In the genomic region with DNA sequence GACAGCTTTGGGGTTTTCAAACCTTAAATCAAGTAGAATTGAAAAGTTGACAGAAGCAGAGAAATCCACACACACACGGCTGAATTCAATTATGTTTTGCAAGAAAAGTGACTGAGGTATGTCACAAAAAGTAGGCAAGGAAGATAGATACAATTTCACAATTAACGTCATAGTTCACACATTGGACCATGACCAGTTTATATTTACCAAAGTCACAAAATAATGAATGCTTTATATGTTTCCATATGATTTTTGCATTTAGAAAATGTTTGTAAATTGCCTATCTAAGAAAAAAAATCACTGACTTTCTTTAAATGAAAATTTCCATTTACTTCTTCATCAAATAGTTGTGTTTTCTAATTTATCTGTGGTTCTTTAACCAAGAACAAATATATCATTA, we compare ENCODE assay signal across 18 cellular contexts. TPM values are rescaled to one million over a fixed set of nuclear protein-coding genes. Genes with fewer than 3 reads are reported as not detected.
DNase-seq lines count a peak whose midpoint lies in the region; ATAC-seq, FAIRE-seq and TF ChIP-seq lines count a peak whose summit lies in the region.
"Had no signal": no experiment of that assay in that cellular context is flagged by ENCODE, and none has a peak within 500 bp of the region (broad histone marks: within the 10 kb centered on the region; RNA-seq: fewer than 3 reads in every experiment).

No MANE protein-coding gene starts in this region.

- H3K9me3 Mint-ChIP-seq in brain = no peaks in the 10 kb centered on the region
- H3K9me3 Mint-ChIP-seq in neural progenitor cell = no peaks in the 10 kb centered on the region
- H3K9me3 Mint-ChIP-seq: neural crest cell had no signal

- H3F3A ChIP-seq in neural progenitor cell (ENCODE audit: low read depth) = peaks cover 2% of the 10 kb centered on the region

- no peaks in the 10 kb centered on the region for H3K79me2 ChIP-seq in HepG2 (ENCODE audit: insufficient read depth, low read length)
- H3K79me2 ChIP-seq in neural progenitor cell (ENCODE audit: low read depth) = no peaks in the 10 kb centered on the region

- TF ChIP-seq CTCF in HepG2 (CRISPR knock-in tag; IDR thresholded peaks at IDR 0.05) (no peak), right lobe of liver (IDR thresholded peaks at IDR 0.05) (no peak), brain (conservative IDR thresholded peaks at IDR 0.05) (no peak), neural progenitor cell (IDR thresholded peaks at IDR 0.05) (no peak)

- CTCF ChIA-PET in HepG2 (lab: Yijun Ruan, JAX; ENCODE audit: low intra/inter-chr PET ratio, low total read pairs) = no interaction called here

- no peaks in the 10 kb centered on the region for H3K36me3 Mint-ChIP-seq in brain
- H3K36me3 Mint-ChIP-seq in neural progenitor cell = no peaks in the 10 kb centered on the region
- no peaks in the 10 kb centered on the region for H3K36me3 Mint-ChIP-seq in T-helper 17 cell (ENCODE audit: low read depth)
- H3K36me3 Mint-ChIP-seq: CD4-positive, CD25-positive, alpha-beta regulatory T cell had no signal

- peak overlapping the region in 1 of 5 experiments; percentile 51 for H3K27ac Mint-ChIP-seq in brain
- H3K27ac Mint-ChIP-seq in neural progenitor cell = no peak overlapping the region
- H3K27ac Mint-ChIP-seq in T-helper 17 cell = no peak overlapping the region
- H3K27ac Mint-ChIP-seq: CD4-positive, CD25-positive, alpha-beta regulatory T cell had no signal

- POLR2A ChIA-PET in HepG2 (lab: Yijun Ruan, JAX) = no interaction called here

- H3K27me3 ChIP-seq in HepG2 (ENCODE audit: control insufficient read depth in 1 of 2, insufficient read depth in 2 of 2, low read length in 2 of 2) (peaks cover 2 to 37% of the 10 kb centered on the region in 2 experiments; a peak in 4 of 5 replicates), right lobe of liver (no peaks in the 10 kb centered on the region), neural progenitor cell (peaks cover 3% of the 10 kb centered on the region)

- no peak overlapping the region for H3K9ac ChIP-seq in HepG2 (ENCODE audit: insufficient read depth, low read depth, low read length)
- no peak overlapping the region for H3K9ac ChIP-seq in neural progenitor cell

- H3K36me3 ChIP-seq in HepG2 (replicated peaks in 1 of 2; ENCODE audit: control insufficient read depth in 1 of 2, insufficient read depth in 2 of 2, low read length in 2 of 2) = no peaks in the 10 kb centered on the region
- no peaks in the 10 kb centered on the region for H3K36me3 ChIP-seq in right lobe of liver
- no peaks in the 10 kb centered on the region for H3K36me3 ChIP-seq in neural progenitor cell
- H3K36me3 ChIP-seq: gastroesophageal sphincter, MG63, SJSA1 had no signal

- TF ChIP-seq RAD21 in HepG2 (CRISPR knock-in tag; IDR thresholded peaks at IDR 0.05) = no peak

- no peak for FAIRE-seq in HepG2 (lab: Jason Lieb, UNC)
- no peak for FAIRE-seq in RCC 7860 (lab: Jason Lieb, UNC)

- H3K27ac ChIP-seq in HepG2 (ENCODE audit: extremely low read length, insufficient read depth, low read length) (no peak overlapping the region), right lobe of liver (no peak overlapping the region), neural progenitor cell (no peak overlapping the region)
- H3K27ac ChIP-seq: SJSA1 had no signal

- H3K4me3 Mint-ChIP-seq in brain (peak overlapping the region; percentile 27 to 90 (median 47)), neural progenitor cell (peak overlapping the region; percentile 91), T-helper 17 cell (no peak overlapping the region)
- H3K4me3 Mint-ChIP-seq: CD4-positive, CD25-positive, alpha-beta regulatory T cell had no signal

- H3K9me3 ChIP-seq in HepG2 (ENCODE audit: low read length) (no peaks in the 10 kb centered on the region), right lobe of liver (no peaks in the 10 kb centered on the region), neural progenitor cell (ENCODE audit: low read depth) (no peaks in the 10 kb centered on the region), T-helper 17 cell (ENCODE audit: control insufficient read depth, low read length, poor library complexity, severe bottlenecking) (no peaks in the 10 kb centered on the region)
- H3K9me3 ChIP-seq: gastroesophageal sphincter, MG63, SJSA1 had no signal

- H3K27me3 Mint-ChIP-seq in brain (peaks cover 3% of the 10 kb centered on the region), neural progenitor cell (ENCODE audit: insufficient read depth, low read depth) (peaks cover 3% of the 10 kb centered on the region), T-helper 17 cell (peaks cover 44% of the 10 kb centered on the region)

- intact Hi-C loops in HepG2 (cut with micrococcal nuclease; ENCODE audit: unreplicated experiment) (no loop called here), right lobe of liver (cut with DNase I) (no loop called here), posterior vena cava (cut with DNase I) (loop anchor here (5.0 to 10.0 kb wide), 2 partner anchors 60 to 148 kb away; no protein-coding TSS in a partner anchor)

- H3K4me2 ChIP-seq in HepG2 (ENCODE audit: low read depth, low read length) = no peak overlapping the region
- H3K4me2 ChIP-seq in neural progenitor cell = no peak overlapping the region

- no peak overlapping the region for H2AFZ ChIP-seq in HepG2 (ENCODE audit: low read length)
- H2AFZ ChIP-seq in neural progenitor cell (replicated peaks) = no peak overlapping the region

- in situ Hi-C loops in HepG2 (cut with HindIII; ENCODE audit: extremely low pct_ligation_motif_present, low pct_unique_long_range_greater_than_20kb) = no loop called here

- no TSS peak for BruUV-seq in HepG2 (replicated peaks; lab: Mats Ljungman, UMichigan)

- H3K4me1 Mint-ChIP-seq in brain = peaks cover 87% of the 10 kb centered on the region
- H3K4me1 Mint-ChIP-seq in neural progenitor cell = peaks cover 66% of the 10 kb centered on the region
- peaks cover 10% of the 10 kb centered on the region for H3K4me1 Mint-ChIP-seq in T-helper 17 cell

- H4K20me1 ChIP-seq in HepG2 (ENCODE audit: insufficient read depth, low read length) (no peaks in the 10 kb centered on the region), neural progenitor cell (ENCODE audit: low read depth) (no peaks in the 10 kb centered on the region)

- no peak for ATAC-seq in HepG2
- ATAC-seq in right lobe of liver = no peak
- no peak for ATAC-seq in T-helper 17 cell
- ATAC-seq: left colon had no signal

- WGBS in HepG2 (ENCODE audit: low lambda C conversion rate) = 4% methylated on average over 2 of the region's 2 CpGs
- WGBS in right lobe of liver (ENCODE audit: insufficient coverage, low coverage, low lambda C conversion rate, missing lambda C conversion rate) = 36% methylated on average over 2 of the region's 2 CpGs

- H3K4me1 ChIP-seq in HepG2 (ENCODE audit: insufficient read depth, low read length) (peaks cover 22% of the 10 kb centered on the region), right lobe of liver (peaks cover 0 to 10% (median 2%) of the 10 kb centered on the region in 4 donors), neural progenitor cell (peaks cover 53% of the 10 kb centered on the region)

- H3K4me3 ChIP-seq in HepG2 (replicated peaks in 1 of 3; ENCODE audit: insufficient read depth in 1 of 3, low read depth in 2 of 3, low read length in 3 of 3) = no peak overlapping the region
- H3K4me3 ChIP-seq in right lobe of liver = no peak overlapping the region
- H3K4me3 ChIP-seq in neural progenitor cell = no peak overlapping the region

- no peak for DNase-seq in HepG2 (ENCODE audit: low spot score)
- no peak for DNase-seq in right lobe of liver
- DNase-seq in neural progenitor cell (ENCODE audit: low spot score) = no peak
- no peak for DNase-seq in RCC 7860 (ENCODE audit: low spot score)
- DNase-seq in activated CD8-positive, alpha-beta memory T cell treated with anti-CD3 and anti-CD28 coated beads for 24 hours = no peak
- DNase-seq in posterior vena cava (ENCODE audit: low spot score) = no peak
- DNase-seq in T-helper 17 cell = no peak
- DNase-seq: activated CD4-positive, alpha-beta T cell treated with anti-CD3 and anti-CD28 coated beads, Interleukin-2, amount 50 U/mL, for 4 hours; activated naive CD4-positive, alpha-beta T cell; CD4-positive, CD25-positive, alpha-beta regulatory T cell; erythroblast; GOT3; left colon; MG63 had no signal

- TF ChIP-seq EP300 in HepG2 (IDR thresholded peaks at IDR 0.05; ENCODE audit: low read depth in 2 of 2, low read length in 2 of 2) (no peak), HepG2 (CRISPR knock-in tag; IDR thresholded peaks at IDR 0.05; ENCODE audit: borderline replicate concordance) (no peak)

- TF ChIP-seq POLR2A in HepG2 (IDR thresholded peaks at IDR 0.05; ENCODE audit: insufficient read depth in 1 of 2, low read depth in 2 of 2, low read length in 2 of 2) = no peak
- TF ChIP-seq POLR2A in right lobe of liver (IDR thresholded peaks at IDR 0.05) = no peak

RNA-seq across cellular contexts. Expression of gene ZNF516, which starts 29.4 kb away (rescaled TPM):
- total RNA-seq in HepG2 (2016; rRNA removed; fragmentation: Illumina TruSeq; extraction: Trizol) = 13.7 and 18.7 TPM in 2 replicates
- 8.6 and 8.9 TPM in 2 replicates for total RNA-seq in HepG2 (2016; cell fraction: cytosol; rRNA removed; fragmentation: Illumina TruSeq; extraction: Trizol; ENCODE audit: low read depth)
- 12.1 and 14.0 TPM in 2 replicates for total RNA-seq in HepG2 (2016; cell fraction: insoluble cytoplasmic fraction; rRNA removed; fragmentation: Illumina TruSeq; extraction: Trizol)
- total RNA-seq in HepG2 (2016; cell fraction: membrane; rRNA removed; fragmentation: Illumina TruSeq; extraction: Trizol) = 13.3 and 14.6 TPM in 2 replicates
- total RNA-seq in HepG2 (2016; cell fraction: nucleus; rRNA removed; fragmentation: Illumina TruSeq; extraction: Trizol) = 22.7 and 24.6 TPM in 2 replicates
- 15.9 and 16.6 TPM in 2 replicates for polyA plus RNA-seq in HepG2 (2011; rRNA removed)
- 7.7 and 8.0 TPM in 2 replicates for polyA plus RNA-seq in HepG2 (2011; cell fraction: cytosol; rRNA removed)
- polyA plus RNA-seq in HepG2 (2011; cell fraction: nucleus; rRNA removed) = 47.5 and 64.5 TPM in 2 replicates
- 17.9 and 19.5 TPM in 2 replicates for polyA plus RNA-seq in HepG2 (2012)
- 0.54 and 1.1 TPM in 2 replicates for polyA plus RNA-seq in HepG2 (2016; cell fraction: cytosol; fragmentation: Illumina TruSeq; extraction: Trizol; ENCODE audit: low read depth)
- 10.2 and 12.1 TPM in 2 replicates for polyA plus RNA-seq in HepG2 (2016; cell fraction: insoluble cytoplasmic fraction; fragmentation: Illumina TruSeq; extraction: Trizol; ENCODE audit: low read depth)
- polyA plus RNA-seq in HepG2 (2016; cell fraction: membrane; fragmentation: Illumina TruSeq; extraction: Trizol; ENCODE audit: low read depth) = 2.0 and 2.4 TPM in 2 replicates
- polyA plus RNA-seq in HepG2 (2016; cell fraction: nucleus; fragmentation: Illumina TruSeq; extraction: Trizol; ENCODE audit: insufficient read depth, low read depth) = 27.0 and 28.2 TPM in 2 replicates
- 0.23 and 36.8 TPM in 2 replicates for polyA minus RNA-seq in HepG2 (2011; rRNA and poly(A)+ RNA removed; ENCODE audit: low replicate concordance)
- 18.4 and 18.5 TPM in 2 replicates for polyA minus RNA-seq in HepG2 (2011; cell fraction: cytosol; rRNA and poly(A)+ RNA removed)
- 61.5 and 68.2 TPM in 2 replicates for polyA minus RNA-seq in HepG2 (2011; cell fraction: nucleus; rRNA and poly(A)+ RNA removed)
- 10 to 100 TPM; 10.2 to 16.0 (median 13.7) TPM for total RNA-seq in right lobe of liver
- 29.0 TPM for polyA plus RNA-seq in brain (ENCODE audit: insufficient read depth, low read depth, low replicate concordance)
- 45.5 and 83.3 TPM in 2 replicates for total RNA-seq in neural progenitor cell (ENCODE audit: low replicate concordance)
- 10 to 100 TPM; 24.3 to 32.5 TPM for total RNA-seq in posterior vena cava
- total RNA-seq in T-helper 17 cell = 10 to 100 TPM; 16.5 to 29.6 TPM

Comparison
In these comparisons a context has a peak if more than half of its experiments do, and no peak if none do; other contexts are left out.
1. intact Hi-C loops: an anchor here in posterior vena cava (5.0 to 10.0 kb wide); none called in HepG2 and right lobe of liver.